ENCODE assay signal across 8 cellular contexts in genomic region chr5:43038523-43038989, GRCh38.
A peak's percentile ranks its signal among the peaks of the same experiment; 100 is the strongest.
DNase-seq lines count a peak whose midpoint lies in the region; ATAC-seq and TF ChIP-seq lines count a peak whose summit lies in the region.

No MANE protein-coding gene starts in this region.

- H3K4me2 ChIP-seq in DOHH2 (ENCODE audit: low read length) (peak overlapping the region; percentile 96), parathyroid adenoma (ENCODE audit: low read length) (peak overlapping the region; percentile 32)

- no peaks in the 10 kb centered on the region; the same call in 1 of the 2 replicates for H4K20me1 ChIP-seq in DOHH2 (ENCODE audit: control insufficient read depth, insufficient read depth, low read depth, low read length)

- H2AFZ ChIP-seq in parathyroid adenoma: no peak overlapping the region

- H3K79me2 ChIP-seq in DOHH2 (ENCODE audit: control insufficient read depth, low read length): peaks cover 32% of the 10 kb centered on the region
- no peaks in the 10 kb centered on the region for H3K79me2 ChIP-seq in parathyroid adenoma

- H3K36me3 ChIP-seq in DOHH2 (ENCODE audit: control insufficient read depth, low read length): no peaks in the 10 kb centered on the region; the same call in 1 of the 2 replicates
- no peaks in the 10 kb centered on the region for H3K36me3 ChIP-seq in RWPE2 (ENCODE audit: low read depth)
- H3K36me3 ChIP-seq in parathyroid adenoma (ENCODE audit: control insufficient read depth, insufficient read depth, low read length): no peaks in the 10 kb centered on the region

- H3K4me3 ChIP-seq in DOHH2 (ENCODE audit: low read length) (peak overlapping the region; percentile 93), RWPE2 (ENCODE audit: severe bottlenecking) (peak overlapping the region; percentile 37), parathyroid adenoma (ENCODE audit: low read depth, low read length) (peak overlapping the region; percentile 27)

- peaks cover 51% of the 10 kb centered on the region for H3K4me1 ChIP-seq in DOHH2 (ENCODE audit: control insufficient read depth, low read length)
- H3K4me1 ChIP-seq in RWPE2 (ENCODE audit: insufficient read depth, poor library complexity, severe bottlenecking): peaks cover 8% of the 10 kb centered on the region
- no peaks in the 10 kb centered on the region for H3K4me1 ChIP-seq in parathyroid adenoma

- peaks cover 22% of the 10 kb centered on the region for H3F3A ChIP-seq in DOHH2 (ENCODE audit: control insufficient read depth, insufficient read depth)

- no peaks in the 10 kb centered on the region for H3K9me3 ChIP-seq in DOHH2 (ENCODE audit: control insufficient read depth, insufficient read depth, low read length)
- H3K9me3 ChIP-seq in RWPE2 (ENCODE audit: severe bottlenecking): no peaks in the 10 kb centered on the region
- no peaks in the 10 kb centered on the region for H3K9me3 ChIP-seq in parathyroid adenoma (ENCODE audit: control insufficient read depth, low read length)

- H3K9me2 ChIP-seq in DOHH2 (replicated peaks; ENCODE audit: control insufficient read depth, low read length): no peaks in the 10 kb centered on the region

- no peaks in the 10 kb centered on the region for H3K27me3 ChIP-seq in DOHH2 (ENCODE audit: control insufficient read depth, low read length)
- H3K27me3 ChIP-seq in RWPE2 (ENCODE audit: insufficient read depth, poor library complexity, severe bottlenecking): no peaks in the 10 kb centered on the region
- H3K27me3 ChIP-seq in parathyroid adenoma (ENCODE audit: control insufficient read depth, insufficient read depth, low read length): peaks cover 31% of the 10 kb centered on the region

- H3K27ac ChIP-seq in DOHH2 (ENCODE audit: low read depth, low read length): no peak overlapping the region
- H3K27ac ChIP-seq in RWPE2 (ENCODE audit: poor library complexity, severe bottlenecking): no peak overlapping the region
- peak overlapping the region; percentile 9 for H3K27ac ChIP-seq in parathyroid adenoma

- ATAC-seq in RWPE2 (ENCODE audit: low read depth) (no peak), GM21717 (IDR thresholded peaks at IDR 0.05; ENCODE audit: unreplicated experiment) (no peak)

- TF ChIP-seq CTCF in DOHH2 (IDR thresholded peaks at IDR 0.05; ENCODE audit: low read depth, low read length, poor library complexity, severe bottlenecking) (no peak), RWPE2 (IDR thresholded peaks at IDR 0.05; ENCODE audit: poor library complexity, severe bottlenecking) (no peak), parathyroid adenoma (IDR thresholded peaks at IDR 0.05) (no peak)

- H3K9ac ChIP-seq in parathyroid adenoma: no peak overlapping the region

- DNase-seq in RWPE2 (ENCODE audit: low spot score) (no peak), dedifferentiated amniotic fluid mesenchymal stem cell (ENCODE audit: extremely low spot score) (peak; percentile 14), NCI-H1930 (lab: John Stamatoyannopoulos, UW) (no peak), superior temporal gyrus (ENCODE audit: extremely low spot score) (no peak), AG08395 (ENCODE audit: low spot score) (no peak)

Comparison
In these comparisons a context has a peak if more than half of its experiments do, and no peak if none do; other contexts are left out.
1. H3K4me3 ChIP-seq: peak in every context shown above with its lines; median percentile 93 in DOHH2; 37 in RWPE2; 27 in parathyroid adenoma.